ENCODE assay signal across 8 cellular contexts in the genomic region with DNA sequence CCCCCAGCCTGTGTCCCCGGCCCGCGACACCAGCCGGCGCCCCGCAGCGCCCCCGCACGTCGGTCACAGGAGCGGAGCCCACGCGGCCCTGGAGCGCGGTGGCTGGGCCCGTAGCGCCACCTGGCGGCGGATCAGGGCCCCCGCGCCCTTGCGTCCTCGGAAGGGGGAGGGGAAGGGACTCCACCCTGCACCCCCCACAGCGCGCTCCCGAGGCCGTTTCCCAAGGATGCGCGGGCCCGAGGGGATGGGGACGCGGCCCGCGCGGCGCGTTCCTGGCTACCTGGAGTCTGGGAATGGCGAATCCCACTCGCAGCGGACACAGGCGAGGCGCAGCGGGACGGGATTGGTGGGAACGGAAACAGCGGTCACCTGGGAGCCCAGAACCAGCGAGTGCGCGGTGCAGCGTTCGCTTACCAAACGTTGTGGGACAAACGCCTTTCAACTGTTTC. TPM values are rescaled to one million over a fixed set of nuclear protein-coding genes. Genes with fewer than 3 reads are reported as not detected.
DNase-seq lines count a peak whose midpoint lies in the region; ATAC-seq lines count a peak whose summit lies in the region.

No MANE protein-coding gene starts in this region.

- peak overlapping the region; percentile 54 for H3K9ac ChIP-seq in mesendoderm (ENCODE audit: low read length)

- no peak overlapping the region for H2BK15ac ChIP-seq in mesendoderm (replicated peaks; ENCODE audit: low read depth)

- no peak overlapping the region for H3K27ac ChIP-seq in effector memory CD4-positive, alpha-beta T cell (ENCODE audit: insufficient read depth, low read length, poor library complexity, severe bottlenecking)
- no peak overlapping the region for H3K27ac ChIP-seq in mesendoderm (ENCODE audit: low read depth, low read length)

- H4K5ac ChIP-seq in mesendoderm (ENCODE audit: low read length), result no peak overlapping the region

- H3K4me1 ChIP-seq in effector memory CD4-positive, alpha-beta T cell (ENCODE audit: control insufficient read depth, insufficient read depth, low read length, poor library complexity, severe bottlenecking), result peaks cover 8% of the 10 kb centered on the region
- no peaks in the 10 kb centered on the region for H3K4me1 ChIP-seq in mesendoderm (ENCODE audit: control insufficient read depth, low read depth, low read length)

- H3K9me3 ChIP-seq in effector memory CD4-positive, alpha-beta T cell (ENCODE audit: control insufficient read depth, low read length), result no peaks in the 10 kb centered on the region

- H3K79me1 ChIP-seq in mesendoderm (ENCODE audit: low read length), result no peaks in the 10 kb centered on the region

- DNase-seq in SIG-M5 treated with dmso at 0.1 percent for 504 hours (lab: John Stamatoyannopoulos, UW; ENCODE audit: unreplicated experiment), result peak; percentile 21
- no peak for DNase-seq in SIG-M5 (lab: John Stamatoyannopoulos, UW)
- DNase-seq in NCI-H345 (lab: John Stamatoyannopoulos, UW), result peak; percentile 75
- peak; percentile 80 for DNase-seq in activated CD4-positive, alpha-beta memory T cell treated with anti-CD3 and anti-CD28 coated beads, Interleukin-2, amount 10 ng/mL, durations not matched to agents 7 days and 5 days
- DNase-seq in effector memory CD4-positive, alpha-beta T cell, result peak; percentile 57 to 72 (median 64)
- peak; percentile 81 for DNase-seq in mesendoderm
- DNase-seq in stimulated activated CD8-positive, alpha-beta memory T cell treated with anti-CD3 and anti-CD28 coated beads, Interleukin-15, amount 100 ng/mL, for 1 hour (ENCODE audit: low read depth), result peak; percentile 44

- peak overlapping the region; percentile 80 for H3K4me3 ChIP-seq in effector memory CD4-positive, alpha-beta T cell (ENCODE audit: insufficient read depth, low read depth, low read length, poor library complexity, severe bottlenecking)
- peak overlapping the region; percentile 39 for H3K4me3 ChIP-seq in mesendoderm (ENCODE audit: low read length)

- H3K27ac Mint-ChIP-seq in activated CD4-positive, alpha-beta memory T cell treated with anti-CD3 and anti-CD28 coated beads, Interleukin-2, amount 10 ng/mL, durations not matched to agents 7 days and 5 days, result no peak overlapping the region

- H3K36me3 ChIP-seq in effector memory CD4-positive, alpha-beta T cell (ENCODE audit: control insufficient read depth, insufficient read depth, low read length), result no peaks in the 10 kb centered on the region
- H3K36me3 ChIP-seq in mesendoderm (ENCODE audit: control insufficient read depth, insufficient read depth, low read length), result no peaks in the 10 kb centered on the region

- H3K9me3 Mint-ChIP-seq in activated CD4-positive, alpha-beta memory T cell treated with anti-CD3 and anti-CD28 coated beads, Interleukin-2, amount 10 ng/mL, durations not matched to agents 7 days and 5 days, result peaks cover 8% of the 10 kb centered on the region

- no peaks in the 10 kb centered on the region for H3K79me2 ChIP-seq in mesendoderm (ENCODE audit: control insufficient read depth, insufficient read depth, low read length)

- peak; percentile 79 for ATAC-seq in HG03025 (IDR thresholded peaks at IDR 0.05; ENCODE audit: low FRiP score, unreplicated experiment)

- no peak overlapping the region for H3K23ac ChIP-seq in mesendoderm (ENCODE audit: low read length)

- no peak overlapping the region for H2BK5ac ChIP-seq in mesendoderm (ENCODE audit: low read length)

- POLR2A ChIA-PET in activated CD4-positive, alpha-beta memory T cell treated with anti-CD3 and anti-CD28 coated beads, Interleukin-2, amount 10 ng/mL, durations not matched to agents 7 days and 5 days (lab: Charles Lee), result interaction anchor here (1.0 to 4.3 kb wide), 3 partner anchors 24 to 31 kb away, joined by 3 to 19 read pairs (median 4); partner anchors contain the start of gene MKI67

- H3K56ac ChIP-seq in mesendoderm (ENCODE audit: low read length), result peak overlapping the region; percentile 82

- H3K36me3 Mint-ChIP-seq in activated CD4-positive, alpha-beta memory T cell treated with anti-CD3 and anti-CD28 coated beads, Interleukin-2, amount 10 ng/mL, durations not matched to agents 7 days and 5 days (ENCODE audit: low read depth), result peaks cover 12% of the 10 kb centered on the region

- H3K27me3 ChIP-seq in effector memory CD4-positive, alpha-beta T cell (replicated peaks; ENCODE audit: control insufficient read depth, insufficient read depth, low read length, poor library complexity, severe bottlenecking), result no peaks in the 10 kb centered on the region
- H3K27me3 ChIP-seq in mesendoderm (ENCODE audit: insufficient read depth, low read length, poor library complexity), result no peaks in the 10 kb centered on the region

- peaks cover 34% of the 10 kb centered on the region for H3K27me3 Mint-ChIP-seq in activated CD4-positive, alpha-beta memory T cell treated with anti-CD3 and anti-CD28 coated beads, Interleukin-2, amount 10 ng/mL, durations not matched to agents 7 days and 5 days

- H2AK5ac ChIP-seq in mesendoderm (ENCODE audit: low read length), result no peak overlapping the region

- WGBS in mesendoderm (ENCODE audit: extremely low coverage, insufficient coverage, low lambda C conversion rate), result no CpG with 5 or more reads among the region's 53 CpGs

- H2BK120ac ChIP-seq in mesendoderm (ENCODE audit: low read depth, low read length), result no peak overlapping the region

- peak overlapping the region; percentile 74 for H3K4me2 ChIP-seq in mesendoderm (ENCODE audit: low read length)

- no peak overlapping the region for H3K18ac ChIP-seq in mesendoderm (ENCODE audit: low read length)

- CTCF ChIA-PET in activated CD4-positive, alpha-beta memory T cell treated with anti-CD3 and anti-CD28 coated beads, Interleukin-2, amount 10 ng/mL, durations not matched to agents 7 days and 5 days (lab: Charles Lee), result interaction anchor here (0.7 to 2.9 kb wide), 14 partner anchors 10 to 139 kb away, joined by 3 to 34 read pairs (median 6); no protein-coding TSS in a partner anchor

- H3K4me1 Mint-ChIP-seq in activated CD4-positive, alpha-beta memory T cell treated with anti-CD3 and anti-CD28 coated beads, Interleukin-2, amount 10 ng/mL, durations not matched to agents 7 days and 5 days, result peaks cover 26% of the 10 kb centered on the region

- H3K4ac ChIP-seq in mesendoderm (ENCODE audit: low read depth, low read length), result no peak overlapping the region

- H3K4me3 Mint-ChIP-seq in activated CD4-positive, alpha-beta memory T cell treated with anti-CD3 and anti-CD28 coated beads, Interleukin-2, amount 10 ng/mL, durations not matched to agents 7 days and 5 days, result peak overlapping the region; percentile 67

- no peak overlapping the region for H4K8ac ChIP-seq in mesendoderm (ENCODE audit: low read depth, low read length)

RNA-seq across cellular contexts. Expression of gene MKI67, which starts 23.8 kb away (rescaled TPM):
- 100 to 1,000 TPM; 253 to 272 TPM for total RNA-seq in activated CD4-positive, alpha-beta memory T cell treated with anti-CD3 and anti-CD28 coated beads, Interleukin-2, amount 10 ng/mL, durations not matched to agents 7 days and 5 days
- polyA plus RNA-seq in mesendoderm (2013, experiment 1 of 2), result 30.3 TPM
- 29.7 TPM for polyA plus RNA-seq in mesendoderm (2013, experiment 2 of 2)
